In genomic region chr9:112387115-112387514, GRCh38 we compare ENCODE assay signal across 1 cellular context.
TF ChIP-seq lines count a peak whose summit lies in the region.

No MANE protein-coding gene starts in this region.

TF ChIP-seq in SK-N-SH, 30 proteins besides CTCF, POLR2A, EP300 and RAD21 (continued from another document):
- TF ChIP-seq REST (IDR thresholded peaks at IDR 0.05; ENCODE audit: low read depth, low read length) (no peak), NRF1 (IDR thresholded peaks at IDR 0.05; ENCODE audit: low read depth, low read length) (no peak), SMC3 (IDR thresholded peaks at IDR 0.05; ENCODE audit: low read depth, low read length) (no peak), RFX5 (IDR thresholded peaks at IDR 0.05; ENCODE audit: low read length) (no peak), MEF2A (IDR thresholded peaks at IDR 0.05; ENCODE audit: borderline replicate concordance, low read depth) (no peak)
